22 cellular contexts compared by ENCODE assay signal in genomic region chr2:128663371-128664050, GRCh38.
DNase-seq lines count a peak whose midpoint lies in the region; ATAC-seq and TF ChIP-seq lines count a peak whose summit lies in the region.
"Had no signal": no experiment of that assay in that cellular context is flagged by ENCODE, and none has a peak within 500 bp of the region (broad histone marks: within the 10 kb centered on the region; RNA-seq: fewer than 3 reads in every experiment).

No MANE protein-coding gene starts in this region.

- no peak overlapping the region for H3K9ac ChIP-seq in neural progenitor cell
- H3K9ac ChIP-seq: GM23248, KMS-11 had no signal

- H3K36me3 ChIP-seq in neural progenitor cell (no peaks in the 10 kb centered on the region), upper lobe of right lung (no peaks in the 10 kb centered on the region)

- H3K27me3 Mint-ChIP-seq in neural progenitor cell (ENCODE audit: insufficient read depth, low read depth), result peaks cover 5% of the 10 kb centered on the region
- H3K27me3 Mint-ChIP-seq in stimulated activated memory B cell treated with anti-CD40 and anti-IgM and Interleukin-4, amounts not matched to agents 10 μg/mL and 1 μg/mL and 100 μg/mL, for 72 hours, result peaks cover 59% of the 10 kb centered on the region

- DNase-seq in cardiac septum (ENCODE audit: low spot score) (peak; percentile 22), Right ventricle myocardium inferior (ENCODE audit: missing footprints) (no peak), left lobe of liver (ENCODE audit: low spot score) (peak; percentile 33), neural progenitor cell (ENCODE audit: low spot score) (no peak), upper lobe of right lung (peak; percentile 17), GM19238 (ENCODE audit: insufficient read length, low spot score) (no peak)
- DNase-seq: 8988T; ACHN; CD4-positive, CD25-positive, alpha-beta regulatory T cell; GM23248; MM.1S; NCI-H1694; NCI-H2081; NCI-H2227 treated with DMSO at 0.1 percent for 48 hours; NCI-H526 treated with DMSO at 0.1 percent for 48 hours; PC-9; RPMI8226; SHP77 had no signal

- H3K4me2 ChIP-seq in neural progenitor cell, result no peak overlapping the region
- H3K4me2 ChIP-seq: KMS-11, PC-9 had no signal

- H4K20me1 ChIP-seq in neural progenitor cell (ENCODE audit: low read depth), result no peaks in the 10 kb centered on the region

- H3K27me3 ChIP-seq in neural progenitor cell (no peaks in the 10 kb centered on the region), upper lobe of right lung (no peaks in the 10 kb centered on the region)

- H3F3A ChIP-seq in neural progenitor cell (ENCODE audit: low read depth), result no peaks in the 10 kb centered on the region

- H3K4me3 ChIP-seq in neural progenitor cell (no peak overlapping the region), upper lobe of right lung (no peak overlapping the region)
- H3K4me3 ChIP-seq: GM23248, PC-9 had no signal

- peaks cover 3% of the 10 kb centered on the region for H3K36me3 Mint-ChIP-seq in neural progenitor cell
- H3K36me3 Mint-ChIP-seq in stimulated activated memory B cell treated with anti-CD40 and anti-IgM and Interleukin-4, amounts not matched to agents 10 μg/mL and 1 μg/mL and 100 μg/mL, for 72 hours, result peaks cover 6% of the 10 kb centered on the region
- H3K36me3 Mint-ChIP-seq: CD4-positive, CD25-positive, alpha-beta regulatory T cell had no signal

- H3K4me1 Mint-ChIP-seq in neural progenitor cell, result peaks cover 21% of the 10 kb centered on the region
- H3K4me1 Mint-ChIP-seq in stimulated activated memory B cell treated with anti-CD40 and anti-IgM and Interleukin-4, amounts not matched to agents 10 μg/mL and 1 μg/mL and 100 μg/mL, for 72 hours, result no peaks in the 10 kb centered on the region
- H3K4me1 Mint-ChIP-seq: CD4-positive, CD25-positive, alpha-beta regulatory T cell had no signal

- H3K79me2 ChIP-seq in neural progenitor cell (ENCODE audit: low read depth), result no peaks in the 10 kb centered on the region

- no peak overlapping the region for H3K27ac ChIP-seq in neural progenitor cell
- no peak overlapping the region for H3K27ac ChIP-seq in upper lobe of right lung
- H3K27ac ChIP-seq: GM23248, KMS-11, PC-9 had no signal

- H3K9me3 ChIP-seq in neural progenitor cell (ENCODE audit: low read depth) (no peaks in the 10 kb centered on the region), upper lobe of right lung (no peaks in the 10 kb centered on the region)

- peak overlapping the region; percentile 17 for H3K27ac Mint-ChIP-seq in neural progenitor cell
- no peak overlapping the region for H3K27ac Mint-ChIP-seq in stimulated activated memory B cell treated with anti-CD40 and anti-IgM and Interleukin-4, amounts not matched to agents 10 μg/mL and 1 μg/mL and 100 μg/mL, for 72 hours
- H3K27ac Mint-ChIP-seq: H9 had no signal

- ATAC-seq in Right ventricle myocardium inferior (no peak), left lobe of liver (no peak), upper lobe of right lung (no peak), HG03565 (IDR thresholded peaks at IDR 0.05; ENCODE audit: unreplicated experiment) (no peak)
- ATAC-seq in stimulated activated memory B cell treated with anti-CD40 and anti-IgM and Interleukin-4, amounts not matched to agents 10 μg/mL and 1 μg/mL and 100 μg/mL, for 72 hours, result no peak

- TF ChIP-seq CTCF in neural progenitor cell (IDR thresholded peaks at IDR 0.05) (no peak), upper lobe of right lung (IDR thresholded peaks at IDR 0.05) (no peak)

- peaks cover 5% of the 10 kb centered on the region for H3K4me1 ChIP-seq in neural progenitor cell
- no peaks in the 10 kb centered on the region for H3K4me1 ChIP-seq in upper lobe of right lung

- peaks cover 3% of the 10 kb centered on the region for H3K9me3 Mint-ChIP-seq in neural progenitor cell
- peaks cover 3% of the 10 kb centered on the region for H3K9me3 Mint-ChIP-seq in stimulated activated memory B cell treated with anti-CD40 and anti-IgM and Interleukin-4, amounts not matched to agents 10 μg/mL and 1 μg/mL and 100 μg/mL, for 72 hours
- H3K9me3 Mint-ChIP-seq: H9 had no signal

- no peak overlapping the region for H3K4me3 Mint-ChIP-seq in neural progenitor cell
- H3K4me3 Mint-ChIP-seq in stimulated activated memory B cell treated with anti-CD40 and anti-IgM and Interleukin-4, amounts not matched to agents 10 μg/mL and 1 μg/mL and 100 μg/mL, for 72 hours, result no peak overlapping the region
- H3K4me3 Mint-ChIP-seq: CD4-positive, CD25-positive, alpha-beta regulatory T cell; H9 had no signal

- no peak overlapping the region for H2AFZ ChIP-seq in neural progenitor cell (replicated peaks)
- H2AFZ ChIP-seq: GM23248, PC-9 had no signal

- intact Hi-C loops in cardiac septum (cut with DNase I), result no loop called here
- intact Hi-C loops in Right ventricle myocardium inferior (cut with DNase I), result no loop called here
- intact Hi-C loops in upper lobe of right lung (cut with DNase I), result no loop called here

Comparison
In these comparisons a context has a peak if more than half of its experiments do, and no peak if none do; other contexts are left out.
1. DNase-seq: peak in cardiac septum (single experiment), left lobe of liver (single experiment) and upper lobe of right lung (single experiment); none in Right ventricle myocardium inferior (single experiment), neural progenitor cell (single experiment) and GM19238 (single experiment).